Comparison of ENCODE assay signal across 19 cellular contexts in the genomic region with DNA sequence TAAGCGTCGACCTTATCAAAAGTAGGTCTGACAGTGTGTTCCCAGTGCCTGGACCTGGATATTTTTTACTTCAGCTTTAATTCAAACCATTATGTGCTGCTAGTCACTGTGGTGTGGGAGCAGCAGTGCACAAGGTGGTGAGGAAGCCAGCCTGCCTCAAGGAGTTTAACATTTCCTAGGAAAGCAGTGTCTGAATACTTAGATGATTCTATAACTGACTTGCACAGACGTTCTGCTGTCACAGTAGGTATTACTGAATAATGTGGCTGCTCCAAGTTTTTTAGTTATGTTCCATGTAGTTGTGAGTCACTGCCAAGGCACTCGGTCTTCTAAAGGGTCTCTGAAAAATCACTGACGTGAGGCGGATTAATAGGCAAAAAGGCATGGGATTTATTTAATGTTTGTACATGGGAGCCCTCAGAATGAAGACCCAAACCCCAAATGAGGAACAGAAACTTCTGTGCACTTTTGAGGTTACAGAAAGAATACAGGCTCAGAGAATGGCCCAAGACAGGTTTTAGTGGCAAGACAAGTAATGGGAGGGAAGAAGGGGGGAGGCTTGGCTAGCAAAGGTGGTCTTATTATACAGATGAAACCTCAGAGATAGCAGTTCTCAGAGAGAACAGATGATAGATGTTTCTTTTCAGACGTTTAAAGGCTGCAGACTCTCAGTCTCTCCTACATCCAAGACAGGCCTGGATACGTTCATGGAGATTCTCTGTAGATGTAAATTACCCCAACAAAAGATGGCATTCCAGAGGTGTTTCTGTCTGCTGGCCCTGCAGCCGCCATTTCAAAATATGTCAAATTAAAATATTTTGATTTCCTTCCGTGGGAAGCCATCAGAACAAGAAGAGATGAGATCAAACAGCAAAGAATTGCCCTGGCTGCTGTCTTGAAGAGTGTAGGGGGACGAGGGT.
DNase-seq lines count a peak whose midpoint lies in the region; ATAC-seq and TF ChIP-seq lines count a peak whose summit lies in the region.
"Had no signal": no experiment of that assay in that cellular context is flagged by ENCODE, and none has a peak within 500 bp of the region (broad histone marks: within the 10 kb centered on the region; RNA-seq: fewer than 3 reads in every experiment).

No MANE protein-coding gene starts in this region.

- POLR2A ChIA-PET in activated CD4-positive, alpha-beta T cell treated with anti-CD3 and anti-CD28 coated beads for 36 hours (lab: Charles Lee), result no interaction called here
- POLR2A ChIA-PET in activated CD8-positive, alpha-beta T cell treated with anti-CD3 and anti-CD28 coated beads, Interleukin-2, amount 10 ng/mL, durations not matched to agents 7 days and 5 days (lab: Charles Lee), result no interaction called here

- CTCF ChIA-PET in activated CD4-positive, alpha-beta T cell treated with anti-CD3 and anti-CD28 coated beads for 36 hours (lab: Charles Lee), result no interaction called here
- CTCF ChIA-PET in activated CD8-positive, alpha-beta T cell treated with anti-CD3 and anti-CD28 coated beads, Interleukin-2, amount 10 ng/mL, durations not matched to agents 7 days and 5 days (lab: Charles Lee), result no interaction called here

- H3K9me3 Mint-ChIP-seq in activated CD4-positive, alpha-beta T cell treated with anti-CD3 and anti-CD28 coated beads for 36 hours (ENCODE audit: low read depth), result peaks cover 11% of the 10 kb centered on the region
- peaks cover 13% of the 10 kb centered on the region for H3K9me3 Mint-ChIP-seq in activated CD8-positive, alpha-beta T cell treated with anti-CD3 and anti-CD28 coated beads, Interleukin-2, amount 10 ng/mL, durations not matched to agents 7 days and 5 days (ENCODE audit: insufficient read depth)
- peaks cover 20 to 24% of the 10 kb centered on the region in 2 donors for H3K9me3 Mint-ChIP-seq in stimulated activated naive CD8-positive, alpha-beta T cell treated with anti-CD3 and anti-CD28 coated beads, Interleukin-15, amount 100 ng/mL, for 72 hours
- H3K9me3 Mint-ChIP-seq: type B pancreatic cell had no signal

- no peaks in the 10 kb centered on the region for H3K27me3 ChIP-seq in brain microvascular endothelial cell (replicated peaks)
- H3K27me3 ChIP-seq: right atrium auricular region had no signal

- no peak for ATAC-seq in activated CD4-positive, alpha-beta T cell treated with anti-CD3 and anti-CD28 coated beads for 36 hours
- no peak for ATAC-seq in sciatic nerve
- ATAC-seq in activated CD8-positive, alpha-beta T cell treated with anti-CD3 and anti-CD28 coated beads, Interleukin-2, amount 10 ng/mL, durations not matched to agents 7 days and 5 days, result no peak
- no peak for ATAC-seq in stimulated activated naive CD8-positive, alpha-beta T cell treated with anti-CD3 and anti-CD28 coated beads, Interleukin-15, amount 100 ng/mL, for 72 hours
- ATAC-seq: activated CD4-positive, CD25-positive, alpha-beta regulatory T cell treated with anti-CD3 and anti-CD28 coated beads, Interleukin-2, amount 50 U/mL, for 24 hours had no signal

- intact Hi-C loops in activated CD4-positive, alpha-beta T cell treated with anti-CD3 and anti-CD28 coated beads for 36 hours (cut with DNase I, micrococcal nuclease), result no loop called here
- intact Hi-C loops in sciatic nerve (cut with DNase I), result no loop called here

- no peak overlapping the region for H3K4me3 Mint-ChIP-seq in activated CD4-positive, alpha-beta T cell treated with anti-CD3 and anti-CD28 coated beads for 36 hours
- H3K4me3 Mint-ChIP-seq in activated CD8-positive, alpha-beta T cell treated with anti-CD3 and anti-CD28 coated beads, Interleukin-2, amount 10 ng/mL, durations not matched to agents 7 days and 5 days, result no peak overlapping the region
- H3K4me3 Mint-ChIP-seq in stimulated activated naive CD8-positive, alpha-beta T cell treated with anti-CD3 and anti-CD28 coated beads, Interleukin-15, amount 100 ng/mL, for 72 hours, result no peak overlapping the region
- H3K4me3 Mint-ChIP-seq: activated naive CD4-positive, alpha-beta T cell treated with anti-CD3 and anti-CD28 coated beads, Interleukin-2, amount 50 U/mL, for 24 hours; nephron; type B pancreatic cell had no signal

- no peaks in the 10 kb centered on the region for H3K36me3 ChIP-seq in brain microvascular endothelial cell (replicated peaks)
- H3K36me3 ChIP-seq: right atrium auricular region had no signal

- in situ Hi-C loops in brain microvascular endothelial cell (cut with HindIII; ENCODE audit: low pct_ligation_motif_present, low sequenced_read_pairs), result no loop called here

- DNase-seq in SKM-1 treated with dmso at 0.1 percent for 144 hours (lab: John Stamatoyannopoulos, UW; ENCODE audit: unreplicated experiment) (peak; percentile 18), SKM-1 (lab: John Stamatoyannopoulos, UW; ENCODE audit: unreplicated experiment) (no peak), NAMALWA (ENCODE audit: low spot score) (peak; percentile 40), brain microvascular endothelial cell (peak; percentile 15), sciatic nerve (ENCODE audit: low spot score) (no peak)
- no peak for DNase-seq in activated CD4-positive, alpha-beta T cell treated with anti-CD3 and anti-CD28 coated beads for 36 hours
- DNase-seq in activated CD8-positive, alpha-beta T cell treated with anti-CD3 and anti-CD28 coated beads, Interleukin-2, amount 10 ng/mL, durations not matched to agents 7 days and 5 days, result no peak
- DNase-seq in stimulated activated naive CD8-positive, alpha-beta T cell treated with anti-CD3 and anti-CD28 coated beads, Interleukin-15, amount 100 ng/mL, for 72 hours, result no peak
- DNase-seq: activated CD8-positive, alpha-beta memory T cell treated with anti-CD3 and anti-CD28 coated beads, Interleukin-2, amount 50 U/mL, for 48 hours; caudate nucleus; PC-9; stimulated activated CD4-positive, alpha-beta T cell treated with anti-CD3 and anti-CD28 coated beads, Interleukin-2, amount 100 ng/mL, for 24 hours; SW 1271 had no signal

- H3K27ac ChIP-seq in brain microvascular endothelial cell, result no peak overlapping the region
- H3K27ac ChIP-seq: PC-9, right atrium auricular region had no signal

- no peak overlapping the region for H3K4me3 ChIP-seq in brain microvascular endothelial cell (ENCODE audit: low read depth, low read length)
- H3K4me3 ChIP-seq: lung, PC-9, right atrium auricular region had no signal

- peaks cover 3% of the 10 kb centered on the region for H3K27me3 Mint-ChIP-seq in activated CD4-positive, alpha-beta T cell treated with anti-CD3 and anti-CD28 coated beads for 36 hours
- H3K27me3 Mint-ChIP-seq in activated CD8-positive, alpha-beta T cell treated with anti-CD3 and anti-CD28 coated beads, Interleukin-2, amount 10 ng/mL, durations not matched to agents 7 days and 5 days (ENCODE audit: low read depth), result peaks cover 4% of the 10 kb centered on the region
- H3K27me3 Mint-ChIP-seq in stimulated activated naive CD8-positive, alpha-beta T cell treated with anti-CD3 and anti-CD28 coated beads, Interleukin-15, amount 100 ng/mL, for 72 hours, result no peaks in the 10 kb centered on the region
- H3K27me3 Mint-ChIP-seq: activated naive CD4-positive, alpha-beta T cell treated with anti-CD3 and anti-CD28 coated beads, Interleukin-2, amount 50 U/mL, for 24 hours; type B pancreatic cell had no signal

- H3K4me1 Mint-ChIP-seq in activated CD4-positive, alpha-beta T cell treated with anti-CD3 and anti-CD28 coated beads for 36 hours, result no peaks in the 10 kb centered on the region
- H3K4me1 Mint-ChIP-seq in activated CD8-positive, alpha-beta T cell treated with anti-CD3 and anti-CD28 coated beads, Interleukin-2, amount 10 ng/mL, durations not matched to agents 7 days and 5 days (ENCODE audit: low read depth), result no peaks in the 10 kb centered on the region
- H3K4me1 Mint-ChIP-seq in stimulated activated naive CD8-positive, alpha-beta T cell treated with anti-CD3 and anti-CD28 coated beads, Interleukin-15, amount 100 ng/mL, for 72 hours, result no peaks in the 10 kb centered on the region
- H3K4me1 Mint-ChIP-seq: activated naive CD4-positive, alpha-beta T cell treated with anti-CD3 and anti-CD28 coated beads, Interleukin-2, amount 50 U/mL, for 24 hours; nephron had no signal

- H3K27ac Mint-ChIP-seq in activated CD4-positive, alpha-beta T cell treated with anti-CD3 and anti-CD28 coated beads for 36 hours, result no peak overlapping the region
- no peak overlapping the region for H3K27ac Mint-ChIP-seq in activated CD8-positive, alpha-beta T cell treated with anti-CD3 and anti-CD28 coated beads, Interleukin-2, amount 10 ng/mL, durations not matched to agents 7 days and 5 days
- peak overlapping the region in 1 of 2 donors; percentile 44 for H3K27ac Mint-ChIP-seq in stimulated activated naive CD8-positive, alpha-beta T cell treated with anti-CD3 and anti-CD28 coated beads, Interleukin-15, amount 100 ng/mL, for 72 hours
- H3K27ac Mint-ChIP-seq: activated naive CD4-positive, alpha-beta T cell treated with anti-CD3 and anti-CD28 coated beads, Interleukin-2, amount 50 U/mL, for 24 hours; nephron; type B pancreatic cell had no signal

- H3K36me3 Mint-ChIP-seq in activated CD4-positive, alpha-beta T cell treated with anti-CD3 and anti-CD28 coated beads for 36 hours (ENCODE audit: low read depth), result peaks cover 4% of the 10 kb centered on the region
- no peaks in the 10 kb centered on the region for H3K36me3 Mint-ChIP-seq in activated CD8-positive, alpha-beta T cell treated with anti-CD3 and anti-CD28 coated beads, Interleukin-2, amount 10 ng/mL, durations not matched to agents 7 days and 5 days (ENCODE audit: low read depth)

- TF ChIP-seq CTCF in brain microvascular endothelial cell (IDR thresholded peaks at IDR 0.05; ENCODE audit: low read depth, low read length, missing control alignments), result no peak

Comparison
In these comparisons a context has a peak if more than half of its experiments do, and no peak if none do; other contexts are left out.
1. DNase-seq: peak in SKM-1 treated with dmso at 0.1 percent for 144 hours (single experiment), NAMALWA (single experiment) and brain microvascular endothelial cell (single experiment); none in SKM-1 (single experiment), activated CD4-positive, alpha-beta T cell treated with anti-CD3 and anti-CD28 coated beads for 36 hours (single experiment), sciatic nerve (single experiment), activated CD8-positive, alpha-beta T cell treated with anti-CD3 and anti-CD28 coated beads, Interleukin-2, amount 10 ng/mL, durations not matched to agents 7 days and 5 days (single experiment) and stimulated activated naive CD8-positive, alpha-beta T cell treated with anti-CD3 and anti-CD28 coated beads, Interleukin-15, amount 100 ng/mL, for 72 hours (0 of 2).